Comparison of ENCODE assay signal across 8 cellular contexts in the genomic region with DNA sequence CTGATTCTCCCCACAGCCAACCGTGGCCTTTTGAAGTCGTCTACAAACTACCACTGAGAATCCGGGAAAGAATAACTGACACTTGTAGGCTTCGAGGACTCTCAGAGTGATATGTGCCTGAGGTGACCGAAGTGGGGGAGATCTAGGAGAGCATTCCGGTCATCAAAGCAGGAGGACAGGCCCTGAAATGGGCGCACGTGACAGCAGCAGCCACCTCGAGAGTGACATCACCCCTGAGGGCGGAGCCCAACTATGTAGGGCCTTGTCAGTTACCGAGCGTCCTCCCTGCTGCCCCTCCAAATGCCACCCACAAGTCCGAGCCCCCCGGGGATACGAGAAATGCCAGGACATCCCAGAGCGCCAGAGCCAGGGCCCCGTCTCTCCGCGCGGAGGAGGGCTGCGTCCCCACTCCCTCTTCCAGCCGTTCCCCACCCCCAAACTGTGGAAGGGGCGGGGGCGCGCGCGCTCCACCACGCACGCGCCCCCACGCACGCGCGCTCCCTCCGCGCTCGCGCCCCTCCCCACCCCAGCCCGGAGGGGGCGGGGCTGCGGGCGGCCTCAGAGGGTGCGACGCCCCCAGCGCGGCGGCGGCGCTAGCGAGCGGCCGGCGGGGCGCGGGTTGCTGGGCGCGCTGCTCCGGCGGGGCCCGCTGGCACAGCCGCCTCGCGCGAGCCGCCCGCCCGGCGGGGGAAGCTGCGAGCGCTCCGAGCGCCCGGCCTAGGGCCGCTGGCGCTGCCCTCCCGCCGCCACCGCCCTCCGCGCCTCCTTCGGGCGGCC. TPM values are rescaled to one million over a fixed set of nuclear protein-coding genes. Genes with fewer than 3 reads are reported as not detected.
DNase-seq lines count a peak whose midpoint lies in the region; ATAC-seq, FAIRE-seq and TF ChIP-seq lines count a peak whose summit lies in the region.

TSS of gene TANC2 (plus strand) at position 587 of the 777 bp plus-strand sequence. CDS start 43,325 bp downstream, outside the sequence.

- H3K9me3 Mint-ChIP-seq in CD14-positive monocyte (peaks cover 0 to 2% (median 0%) of the 10 kb centered on the region in 7 donors), neural crest cell (no peaks in the 10 kb centered on the region)
- no peaks in the 10 kb centered on the region for H3K9me3 Mint-ChIP-seq in activated naive CD4-positive, alpha-beta T cell treated with anti-CD3 and anti-CD28 coated beads for 36 hours

- TF ChIP-seq CTCF in CD14-positive monocyte (IDR thresholded peaks at IDR 0.05) (no peak), LNCaP clone FGC (IDR thresholded peaks at IDR 0.05; ENCODE audit: control insufficient read depth, extremely low read depth, insufficient read depth) (0 out of 2 replicates have a peak, but pooled peaks have one; percentile 18), neural crest cell (conservative IDR thresholded peaks at IDR 0.05) (no peak)

- H3K27me3 Mint-ChIP-seq in CD14-positive monocyte (ENCODE audit: low read depth in 3 of 3) (peaks cover 4 to 11% (median 4%) of the 10 kb centered on the region in 3 donors), neural crest cell (ENCODE audit: low read depth) (peaks cover 15% of the 10 kb centered on the region)
- H3K27me3 Mint-ChIP-seq in activated naive CD4-positive, alpha-beta T cell treated with anti-CD3 and anti-CD28 coated beads for 36 hours (ENCODE audit: low read depth), result peaks cover 13% of the 10 kb centered on the region

- H3K36me3 Mint-ChIP-seq in CD14-positive monocyte, result no peaks in the 10 kb centered on the region
- H3K36me3 Mint-ChIP-seq in activated naive CD4-positive, alpha-beta T cell treated with anti-CD3 and anti-CD28 coated beads for 36 hours (ENCODE audit: low read depth), result no peaks in the 10 kb centered on the region
- no peaks in the 10 kb centered on the region for H3K36me3 Mint-ChIP-seq in neural crest cell (ENCODE audit: low read depth)

- DNase-seq in CD14-positive monocyte (ENCODE audit: low spot score), result peak; percentile 92
- DNase-seq in LNCaP clone FGC (ENCODE audit: low read depth), result no peak
- DNase-seq in SK-N-DZ (ENCODE audit: low spot score), result peak; percentile 80
- DNase-seq in activated naive CD4-positive, alpha-beta T cell treated with anti-CD3 and anti-CD28 coated beads for 36 hours, result peak; percentile 78
- DNase-seq in frontal cortex (ENCODE audit: low spot score in 2 of 2), result peak; percentile 90 to 96
- peak; percentile 62 for DNase-seq in neural crest cell (ENCODE audit: low read depth, low spot score)
- peak; percentile 73 for DNase-seq in stimulated activated naive CD8-positive, alpha-beta T cell treated with anti-CD3 and anti-CD28 coated beads, Interleukin-15, Interleukin-2, amounts not matched to agents 100 U/mL and 50 U/mL, for 24 hours

- peak; percentile 55 for ATAC-seq in GM21423 (IDR thresholded peaks at IDR 0.05; ENCODE audit: unreplicated experiment)
- ATAC-seq in stimulated activated naive CD8-positive, alpha-beta T cell treated with anti-CD3 and anti-CD28 coated beads, Interleukin-15, Interleukin-2, amounts not matched to agents 100 U/mL and 50 U/mL, for 24 hours, result peak; percentile 70

- H3K4me1 Mint-ChIP-seq in CD14-positive monocyte (peaks cover 25% of the 10 kb centered on the region), neural crest cell (peaks cover 28% of the 10 kb centered on the region)
- peaks cover 22% of the 10 kb centered on the region for H3K4me1 Mint-ChIP-seq in activated naive CD4-positive, alpha-beta T cell treated with anti-CD3 and anti-CD28 coated beads for 36 hours (ENCODE audit: low read depth)

- H3K27ac Mint-ChIP-seq in CD14-positive monocyte (peak within 1 kb of the TSS; percentile 80 to 97 (median 92)), neural crest cell (ENCODE audit: unreplicated experiment) (peak within 1 kb of the TSS; percentile 93)
- H3K27ac Mint-ChIP-seq in activated naive CD4-positive, alpha-beta T cell treated with anti-CD3 and anti-CD28 coated beads for 36 hours, result peak within 1 kb of the TSS; percentile 81

- CTCF ChIA-PET in activated naive CD4-positive, alpha-beta T cell treated with anti-CD3 and anti-CD28 coated beads for 36 hours (lab: Charles Lee), result interaction anchor here (0.9 kb wide), 1 partner anchor 441 kb away, joined by 3 read pairs; no protein-coding TSS in a partner anchor

- FAIRE-seq in frontal cortex (lab: Jason Lieb, UNC), result no peak

- H3K4me3 Mint-ChIP-seq in CD14-positive monocyte, result peak within 1 kb of the TSS; percentile 94
- H3K4me3 Mint-ChIP-seq in activated naive CD4-positive, alpha-beta T cell treated with anti-CD3 and anti-CD28 coated beads for 36 hours, result peak within 1 kb of the TSS; percentile 82
- peak within 1 kb of the TSS; percentile 96 for H3K4me3 Mint-ChIP-seq in neural crest cell

- peak within 1 kb of the TSS; percentile 75 for H3K4me3 ChIP-seq in LNCaP clone FGC (ENCODE audit: low read depth, low read length)

- intact Hi-C loops in CD14-positive monocyte (cut with micrococcal nuclease), result loop anchor here (1.0 to 10.0 kb wide), 3 partner anchors 69 to 84 kb away; no protein-coding TSS in a partner anchor
- intact Hi-C loops in activated naive CD4-positive, alpha-beta T cell treated with anti-CD3 and anti-CD28 coated beads for 36 hours (cut with micrococcal nuclease), result loop anchor here (2.0 to 10.0 kb wide), 5 partner anchors 74 to 806 kb away; partner anchors contain the start of genes CCDC47, DDX42 and TLK2

RNA-seq across cellular contexts. Expression of gene TANC2, which starts in this region (rescaled TPM):
- polyA plus RNA-seq in CD14-positive monocyte, result under 1 TPM; 0.27 to 0.34 TPM
- 1.00 and 1.2 TPM in 2 replicates for polyA plus RNA-seq in SK-N-DZ (2014; cell fraction: cytosol; rRNA removed)
- polyA plus RNA-seq in SK-N-DZ (2014; cell fraction: nucleus; rRNA removed), result 0.86 and 2.2 TPM in 2 replicates
- 1 to 10 TPM; 4.3 to 5.7 TPM for total RNA-seq in activated naive CD4-positive, alpha-beta T cell treated with anti-CD3 and anti-CD28 coated beads for 36 hours
- total RNA-seq in frontal cortex (124 TPM), neural crest cell (37.8 and 39.3 TPM in 2 replicates)

Comparison
In these comparisons a context has a peak if more than half of its experiments do, and no peak if none do; other contexts are left out.
1. Peak in DNase-seq in CD14-positive monocyte; RNA of the gene not detected or under 1 TPM.